ENCODE assay signal across 11 cellular contexts in genomic region chr20:38985603-38986170, GRCh38. TPM values are rescaled to one million over a fixed set of nuclear protein-coding genes. Genes with fewer than 3 reads are reported as not detected.
DNase-seq lines count a peak whose midpoint lies in the region; ATAC-seq and TF ChIP-seq lines count a peak whose summit lies in the region.
"Had no signal": no experiment of that assay in that cellular context is flagged by ENCODE, and none has a peak within 500 bp of the region (broad histone marks: within the 10 kb centered on the region; RNA-seq: fewer than 3 reads in every experiment).

No MANE protein-coding gene starts in this region.

- dilution Hi-C loops in mammary epithelial cell (cut with HindIII; ENCODE audit: low sequenced_read_pairs): no loop called here

- H3K27me3 Mint-ChIP-seq in MCF 10A (ENCODE audit: insufficient read depth, unreplicated experiment): no peaks in the 10 kb centered on the region

- DNase-seq in MCF 10A (ENCODE audit: unreplicated experiment): peak; percentile 6
- DNase-seq in breast epithelium (ENCODE audit: low spot score in 2 of 2): no peak
- DNase-seq in mammary epithelial cell: peak; percentile 48
- no peak for DNase-seq in left lobe of liver (ENCODE audit: low spot score)
- DNase-seq in aorta: no peak
- DNase-seq in NCI-H187 treated with DMSO at 0.1 percent for 48 hours (lab: John Stamatoyannopoulos, UW): no peak
- DNase-seq in activated CD4-positive, alpha-beta T cell treated with anti-CD3 and anti-CD28 coated beads for 1 hour: no peak
- no peak for DNase-seq in H7
- DNase-seq: C1 segment of cervical spinal cord, ovary, testis had no signal

- H3K36me3 ChIP-seq in breast epithelium (no peaks in the 10 kb centered on the region), mammary epithelial cell (ENCODE audit: insufficient read depth, low read length) (peaks cover 2% of the 10 kb centered on the region), aorta (ENCODE audit: control insufficient read depth in 1 of 2, insufficient read depth in 2 of 2, low read length in 1 of 2) (peaks cover 0 to 1% of the 10 kb centered on the region in 2 donors), H7 (replicated peaks; ENCODE audit: control insufficient read depth, insufficient read depth, low read length) (0 out of 2 replicates have a peak, but pooled peaks cover 1% of the 10 kb centered on the region)
- H3K36me3 ChIP-seq: ovary had no signal

- H3K36me3 Mint-ChIP-seq in MCF 10A (ENCODE audit: insufficient read depth, unreplicated experiment): peaks cover 41% of the 10 kb centered on the region

- BruUV-seq in MCF 10A (replicated peaks; lab: Mats Ljungman, UMichigan) (no TSS peak), mammary epithelial cell (replicated peaks; lab: Mats Ljungman, UMichigan) (no TSS peak)

- TF ChIP-seq CTCF in MCF 10A (IDR thresholded peaks at IDR 0.05; ENCODE audit: unreplicated experiment): no peak
- no peak for TF ChIP-seq CTCF in breast epithelium (IDR thresholded peaks at IDR 0.05)
- TF ChIP-seq CTCF in mammary epithelial cell (conservative IDR thresholded peaks at IDR 0.05 in 1 of 2, IDR thresholded peaks at IDR 0.05 in 1 of 2; ENCODE audit: extremely low read depth in 1 of 2, insufficient read depth in 1 of 2, low read depth in 1 of 2, low read length in 2 of 2): no peak

- in situ Hi-C loops in mammary epithelial cell (cut with MboI; ENCODE audit: low sequenced_read_pairs in 2 of 2): no loop called here

- peaks cover 15% of the 10 kb centered on the region for H3K4me1 Mint-ChIP-seq in MCF 10A (ENCODE audit: insufficient read depth, unreplicated experiment)

- H3K4me2 ChIP-seq in mammary epithelial cell (ENCODE audit: insufficient read depth, low read depth, low read length): no peak overlapping the region

- no peaks in the 10 kb centered on the region for H4K20me1 ChIP-seq in mammary epithelial cell (ENCODE audit: insufficient read depth, low read length)

- no peak overlapping the region for H3K9ac ChIP-seq in mammary epithelial cell (ENCODE audit: insufficient read depth, low read length)

- peak overlapping the region; percentile 59 for H3K27ac Mint-ChIP-seq in MCF 10A (ENCODE audit: low read depth, unreplicated experiment)

- ATAC-seq in left lobe of liver (peak; percentile 81), aorta (ENCODE audit: low FRiP score) (peak; percentile 71)

- H3K4me3 Mint-ChIP-seq in MCF 10A (ENCODE audit: unreplicated experiment): no peak overlapping the region

- no peak overlapping the region for H3K27ac ChIP-seq in breast epithelium
- H3K27ac ChIP-seq in mammary epithelial cell (ENCODE audit: insufficient read depth, low read depth, low read length): no peak overlapping the region
- H3K27ac ChIP-seq in aorta (ENCODE audit: low read depth in 1 of 2, low read length in 2 of 2): no peak overlapping the region
- H3K27ac ChIP-seq: ovary had no signal

- no peaks in the 10 kb centered on the region for H3K9me3 Mint-ChIP-seq in MCF 10A (ENCODE audit: unreplicated experiment)

- no peak for TF ChIP-seq POLR2A in breast epithelium (IDR thresholded peaks at IDR 0.05)

- CTCF ChIA-PET in MCF 10A (lab: Yijun Ruan, JAX) (interaction anchor here (0.6 to 2.2 kb wide), 7 partner anchors 58 to 659 kb away, joined by 3 to 12 read pairs (median 3); no protein-coding TSS in a partner anchor), mammary epithelial cell (lab: Charles Lee; ENCODE audit: low non-redundant PET) (no interaction called here)

- H3K9me3 ChIP-seq in breast epithelium (no peaks in the 10 kb centered on the region), mammary epithelial cell (replicated peaks; ENCODE audit: insufficient read depth, low read length) (no peaks in the 10 kb centered on the region), aorta (ENCODE audit: control insufficient read depth, low read length) (no peaks in the 10 kb centered on the region)
- H3K9me3 ChIP-seq: ovary, testis had no signal

- no peaks in the 10 kb centered on the region for H3K27me3 ChIP-seq in breast epithelium
- H3K27me3 ChIP-seq in mammary epithelial cell (ENCODE audit: insufficient read depth, low read length): no peaks in the 10 kb centered on the region
- no peaks in the 10 kb centered on the region for H3K27me3 ChIP-seq in aorta (ENCODE audit: control insufficient read depth in 1 of 2, insufficient read depth in 2 of 2, low read length in 1 of 2)
- H3K27me3 ChIP-seq in H7 (ENCODE audit: control insufficient read depth, insufficient read depth, low read length): no peaks in the 10 kb centered on the region
- H3K27me3 ChIP-seq: ovary, testis had no signal

- 100% methylated on average over 1 of the region's 1 CpG for WGBS in mammary epithelial cell (ENCODE audit: low coverage, missing lambda C conversion rate)
- WGBS in aorta, 2 donors: 35 to 38% methylated on average over 1 of the region's 1 CpG

- POLR2A ChIA-PET in MCF 10A (lab: Yijun Ruan, JAX): interaction anchor here (0.8 to 3.4 kb wide), 9 partner anchors 9 to 59 kb away, joined by 3 to 17 read pairs (median 4); partner anchors contain the start of genes DHX35 and FAM83D

- intact Hi-C loops in MCF 10A (cut with micrococcal nuclease) (no loop called here), breast epithelium (cut with DNase I; ENCODE audit: low total_unique reads) (no loop called here), mammary epithelial cell (cut with micrococcal nuclease) (no loop called here), aorta (cut with DNase I) (loop anchor here in 1 of 2 donors (10.0 kb wide), 1 partner anchor 49 kb away; no protein-coding TSS in a partner anchor)

- H3K4me1 ChIP-seq in breast epithelium: no peaks in the 10 kb centered on the region
- peaks cover 20% of the 10 kb centered on the region for H3K4me1 ChIP-seq in mammary epithelial cell (ENCODE audit: insufficient read depth, low read length)
- peaks cover 3 to 4% of the 10 kb centered on the region in 2 donors for H3K4me1 ChIP-seq in aorta (ENCODE audit: control insufficient read depth in 1 of 2, insufficient read depth in 2 of 2, low read length in 2 of 2)

- H3K79me2 ChIP-seq in mammary epithelial cell (ENCODE audit: insufficient read depth, low read length): peaks cover 13% of the 10 kb centered on the region

- H2AFZ ChIP-seq in mammary epithelial cell (ENCODE audit: low read depth, low read length): no peak overlapping the region

- H3K4me3 ChIP-seq in breast epithelium (no peak overlapping the region), mammary epithelial cell (replicated peaks in 1 of 3; ENCODE audit: insufficient read depth in 1 of 3, low read depth in 2 of 3, low read length in 3 of 3) (no peak overlapping the region), aorta (ENCODE audit: low read length in 2 of 2) (no peak overlapping the region), H7 (ENCODE audit: insufficient read depth, low read depth, low read length) (no peak overlapping the region)
- H3K4me3 ChIP-seq: ovary, testis had no signal

RNA-seq across cellular contexts. Expression of gene DHX35, which starts 23.5 kb away (rescaled TPM):
- total RNA-seq in MCF 10A (2022): 7.8 and 8.3 TPM in 2 replicates
- 10 to 100 TPM; 11.0 to 20.3 (median 20.1) TPM for total RNA-seq in breast epithelium
- 1 to 10 TPM; 8.1 to 9.5 TPM for total RNA-seq in mammary epithelial cell
- 9.2 TPM for polyA plus RNA-seq in mammary epithelial cell
- 13.4 TPM for polyA minus RNA-seq in mammary epithelial cell
- 6.2 TPM for total RNA-seq in left lobe of liver
- total RNA-seq in aorta: 10 to 100 TPM; 11.3 TPM
- polyA plus RNA-seq in aorta: 10 to 100 TPM in 1 of 2 donors, 1 to 10 TPM in 1; 4.8 to 15.5 TPM
- total RNA-seq in H7 (2014; rRNA removed; shearing (Covaris generic)): 26.1 and 28.2 TPM in 2 replicates

RNA-seq across cellular contexts. Expression of gene FAM83D, which starts 59.5 kb away (rescaled TPM):
- total RNA-seq in MCF 10A (2022) (10.7 and 18.4 TPM in 2 replicates), breast epithelium (under 1 TPM; 0.33 to 0.64 (median 0.59) TPM), mammary epithelial cell (10 to 100 TPM in 1 of 2 donors, 1 to 10 TPM in 1; 3.7 to 29.9 TPM), left lobe of liver (2.9 TPM), aorta (1 to 10 TPM; 3.4 to 6.1 TPM)
- polyA plus RNA-seq in mammary epithelial cell (52.5 TPM), aorta (1 to 10 TPM; 1.1 to 2.7 TPM)
- 31.5 TPM for polyA minus RNA-seq in mammary epithelial cell
- 82.9 and 90.7 TPM in 2 replicates for total RNA-seq in H7 (2014; rRNA removed; shearing (Covaris generic))

Comparison
In these comparisons a context has a peak if more than half of its experiments do, and no peak if none do; other contexts are left out.
1. DNase-seq: peak in MCF 10A (single experiment) and mammary epithelial cell (single experiment); none in breast epithelium (0 of 2), left lobe of liver (single experiment), aorta (0 of 2), NCI-H187 treated with DMSO at 0.1 percent for 48 hours (single experiment), activated CD4-positive, alpha-beta T cell treated with anti-CD3 and anti-CD28 coated beads for 1 hour (single experiment) and H7 (single experiment).